1 cellular context compared by ENCODE assay signal in genomic region chr22:46340676-46341075, GRCh38.
TF ChIP-seq lines count a peak whose summit lies in the region.

No MANE protein-coding gene starts in this region.

TF ChIP-seq in HepG2, 621 proteins besides CTCF, POLR2A, EP300 and RAD21:
- TF ChIP-seq RBFOX2 (IDR thresholded peaks at IDR 0.05; ENCODE audit: low read depth, low read length) (peak; percentile 50; the same call in 1 of the 2 replicates), IKZF1 (IDR thresholded peaks at IDR 0.05) (no peak)
